ENCODE assay signal across 9 cellular contexts in the genomic region with DNA sequence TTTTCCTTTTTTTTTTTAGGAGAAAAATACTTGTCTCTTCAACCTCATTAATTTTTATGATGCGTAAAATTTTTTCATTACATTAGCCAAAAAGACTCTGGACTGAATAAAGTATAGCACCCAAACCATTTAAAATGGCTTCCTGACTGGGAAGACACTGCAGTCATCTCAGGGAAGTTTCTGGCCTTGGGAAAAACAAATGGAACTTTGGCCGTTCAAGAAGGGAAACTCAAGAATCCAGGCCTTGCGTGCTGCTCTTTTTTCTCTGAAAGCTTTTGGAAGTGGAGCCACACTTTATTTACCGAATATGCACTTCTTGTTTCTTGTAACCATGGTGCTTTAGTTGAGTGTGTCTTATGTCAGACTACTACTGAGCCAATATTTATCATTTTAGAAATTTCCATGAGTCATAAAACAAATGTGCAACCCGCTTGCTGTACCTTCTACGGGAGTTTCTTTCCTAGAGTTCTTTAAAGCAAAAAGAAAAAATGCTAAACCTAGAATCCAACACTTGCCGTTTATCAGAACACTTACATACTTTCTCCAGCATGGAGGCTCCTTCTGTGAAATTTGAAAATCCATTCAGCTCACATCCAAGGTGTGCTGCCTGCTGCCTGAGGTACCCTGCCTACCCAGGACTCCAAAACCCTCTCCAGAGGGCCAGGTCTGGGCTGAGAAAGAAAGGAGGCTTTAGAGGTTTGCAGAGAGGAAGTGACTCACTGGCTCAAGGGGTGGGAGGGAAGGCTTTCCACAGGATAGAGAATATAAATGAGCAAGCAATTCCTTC. TPM values are rescaled to one million over a fixed set of nuclear protein-coding genes. Genes with fewer than 3 reads are reported as not detected.
DNase-seq lines count a peak whose midpoint lies in the region; ATAC-seq, FAIRE-seq and TF ChIP-seq lines count a peak whose summit lies in the region.
"Had no signal": no experiment of that assay in that cellular context is flagged by ENCODE, and none has a peak within 500 bp of the region (broad histone marks: within the 10 kb centered on the region; RNA-seq: fewer than 3 reads in every experiment).

No MANE protein-coding gene starts in this region.

- ATAC-seq in GM19023 (IDR thresholded peaks at IDR 0.05; ENCODE audit: unreplicated experiment) (no peak), HG03025 (IDR thresholded peaks at IDR 0.05; ENCODE audit: low FRiP score, unreplicated experiment) (no peak)

- TF ChIP-seq CTCF in foreskin fibroblast (IDR thresholded peaks at IDR 0.05; ENCODE audit: low read depth, low read length), result no peak

- H3K4me1 ChIP-seq in CD8-positive, alpha-beta memory T cell (ENCODE audit: insufficient read depth, low read length), result no peaks in the 10 kb centered on the region

- H3K36me3 ChIP-seq in CD8-positive, alpha-beta memory T cell (ENCODE audit: insufficient read depth, low read length), result no peaks in the 10 kb centered on the region

- H3K9me3 Mint-ChIP-seq in CD8-positive, alpha-beta memory T cell, result no peaks in the 10 kb centered on the region
- H3K9me3 Mint-ChIP-seq in activated CD4-positive, alpha-beta memory T cell treated with anti-CD3 and anti-CD28 coated beads, Interleukin-2, amount 10 ng/mL, durations not matched to agents 7 days and 5 days, result no peaks in the 10 kb centered on the region

- CTCF ChIA-PET in CD8-positive, alpha-beta memory T cell (lab: Charles Lee), result no interaction called here
- CTCF ChIA-PET in activated CD4-positive, alpha-beta memory T cell treated with anti-CD3 and anti-CD28 coated beads, Interleukin-2, amount 10 ng/mL, durations not matched to agents 7 days and 5 days (lab: Charles Lee), result no interaction called here

- H3K9me3 ChIP-seq in CD8-positive, alpha-beta memory T cell (ENCODE audit: low read length), result no peaks in the 10 kb centered on the region

- POLR2A ChIA-PET in CD8-positive, alpha-beta memory T cell (lab: Charles Lee), result no interaction called here
- POLR2A ChIA-PET in activated CD4-positive, alpha-beta memory T cell treated with anti-CD3 and anti-CD28 coated beads, Interleukin-2, amount 10 ng/mL, durations not matched to agents 7 days and 5 days (lab: Charles Lee), result interaction anchor here (1.5 kb wide), 1 partner anchor 12 kb away, joined by 4 read pairs; the partner anchor contains the start of gene DSTN

- peak overlapping the region in 1 of 8 donors; percentile 43 for H3K27ac Mint-ChIP-seq in CD8-positive, alpha-beta memory T cell
- no peak overlapping the region for H3K27ac Mint-ChIP-seq in activated CD4-positive, alpha-beta memory T cell treated with anti-CD3 and anti-CD28 coated beads, Interleukin-2, amount 10 ng/mL, durations not matched to agents 7 days and 5 days

- no peak overlapping the region for H3K4me3 ChIP-seq in CD8-positive, alpha-beta memory T cell (ENCODE audit: low read length)
- H3K4me3 ChIP-seq in foreskin fibroblast (ENCODE audit: low read depth in 1 of 2, low read length in 2 of 2), result peak overlapping the region; percentile 30 to 38

- no peak for FAIRE-seq in HTR-8/SVneo (lab: Jason Lieb, UNC)

- no peak overlapping the region for H3K4me3 Mint-ChIP-seq in CD8-positive, alpha-beta memory T cell
- no peak overlapping the region for H3K4me3 Mint-ChIP-seq in activated CD4-positive, alpha-beta memory T cell treated with anti-CD3 and anti-CD28 coated beads, Interleukin-2, amount 10 ng/mL, durations not matched to agents 7 days and 5 days

- no peak for DNase-seq in CD8-positive, alpha-beta memory T cell
- DNase-seq in HTR-8/SVneo (ENCODE audit: insufficient read length, low spot score) (peak; percentile 79), foreskin fibroblast (peak; percentile 73 to 87), pulmonary artery endothelial cell (ENCODE audit: low read depth, low spot score) (peak; percentile 78), NCI-H524 (lab: John Stamatoyannopoulos, UW) (no peak)
- peak; percentile 22 for DNase-seq in activated CD4-positive, alpha-beta memory T cell treated with anti-CD3 and anti-CD28 coated beads, Interleukin-2, amount 10 ng/mL, durations not matched to agents 7 days and 5 days

- H3K4me1 Mint-ChIP-seq in CD8-positive, alpha-beta memory T cell, result peaks cover 2 to 6% (median 6%) of the 10 kb centered on the region in 3 donors
- H3K4me1 Mint-ChIP-seq in activated CD4-positive, alpha-beta memory T cell treated with anti-CD3 and anti-CD28 coated beads, Interleukin-2, amount 10 ng/mL, durations not matched to agents 7 days and 5 days, result peaks cover 29% of the 10 kb centered on the region

- no peaks in the 10 kb centered on the region for H3K36me3 Mint-ChIP-seq in CD8-positive, alpha-beta memory T cell
- no peaks in the 10 kb centered on the region for H3K36me3 Mint-ChIP-seq in activated CD4-positive, alpha-beta memory T cell treated with anti-CD3 and anti-CD28 coated beads, Interleukin-2, amount 10 ng/mL, durations not matched to agents 7 days and 5 days (ENCODE audit: low read depth)

- H3K27ac ChIP-seq in CD8-positive, alpha-beta memory T cell (ENCODE audit: low read depth, low read length), result peak overlapping the region; percentile 43
- H3K27ac ChIP-seq: KMS-11 had no signal

- H3K27me3 ChIP-seq in CD8-positive, alpha-beta memory T cell (ENCODE audit: insufficient read depth, low read length, poor library complexity, severe bottlenecking), result no peaks in the 10 kb centered on the region

- peaks cover 0 to 6% of the 10 kb centered on the region in 2 donors for H3K27me3 Mint-ChIP-seq in CD8-positive, alpha-beta memory T cell
- no peaks in the 10 kb centered on the region for H3K27me3 Mint-ChIP-seq in activated CD4-positive, alpha-beta memory T cell treated with anti-CD3 and anti-CD28 coated beads, Interleukin-2, amount 10 ng/mL, durations not matched to agents 7 days and 5 days

RNA-seq across cellular contexts. Expression of gene DSTN, which starts 11.5 kb away (rescaled TPM):
- 10 to 100 TPM; 66.4 to 66.9 TPM for total RNA-seq in CD8-positive, alpha-beta memory T cell
- polyA plus RNA-seq in CD8-positive, alpha-beta memory T cell, result 135 TPM
- 100 to 1,000 TPM; 104 to 109 TPM for total RNA-seq in activated CD4-positive, alpha-beta memory T cell treated with anti-CD3 and anti-CD28 coated beads, Interleukin-2, amount 10 ng/mL, durations not matched to agents 7 days and 5 days
- total RNA-seq in pulmonary artery endothelial cell, result 200 and 203 TPM in 2 replicates

RNA-seq across cellular contexts. Expression of gene BFSP1, which starts 27.2 kb away (rescaled TPM):
- under 1 TPM; 0.24 to 0.26 TPM for total RNA-seq in CD8-positive, alpha-beta memory T cell
- 1.8 TPM for polyA plus RNA-seq in CD8-positive, alpha-beta memory T cell
- 1 to 10 TPM; 2.7 to 3.2 TPM for total RNA-seq in activated CD4-positive, alpha-beta memory T cell treated with anti-CD3 and anti-CD28 coated beads, Interleukin-2, amount 10 ng/mL, durations not matched to agents 7 days and 5 days
- 2.4 and 2.9 TPM in 2 replicates for total RNA-seq in pulmonary artery endothelial cell

Comparison
In these comparisons a context has a peak if more than half of its experiments do, and no peak if none do; other contexts are left out.
1. DNase-seq: peak in HTR-8/SVneo (single experiment), activated CD4-positive, alpha-beta memory T cell treated with anti-CD3 and anti-CD28 coated beads, Interleukin-2, amount 10 ng/mL, durations not matched to agents 7 days and 5 days (single experiment), foreskin fibroblast (2 of 2) and pulmonary artery endothelial cell (single experiment); none in CD8-positive, alpha-beta memory T cell (0 of 5) and NCI-H524 (0 of 2).